Comparison of ENCODE assay signal across 8 cellular contexts in genomic region chr7:65770473-65771163, GRCh38.
DNase-seq lines count a peak whose midpoint lies in the region; ATAC-seq and TF ChIP-seq lines count a peak whose summit lies in the region.
"Not testable (repeated sequence)": the region's sequence is repeated elsewhere in the genome, so short reads cannot be mapped to it uniquely, and the experiment has no call there.

No MANE protein-coding gene starts in this region.

- H3K27me3 ChIP-seq in CD8-positive, alpha-beta T cell (ENCODE audit: insufficient read depth, low read length): not testable (repeated sequence)

- peak overlapping the region; percentile 92 for H3K4me3 Mint-ChIP-seq in CD8-positive, alpha-beta T cell

- intact Hi-C loops in CD8-positive, alpha-beta T cell (cut with DNase I, micrococcal nuclease): loop anchor here (1.0 to 10.0 kb wide), 6 partner anchors 19 to 724 kb away; partner anchors contain the start of genes VKORC1L1 (in 2 of the 2) and GUSB (in 1 of the 2)
- intact Hi-C loops in lower leg skin (cut with DNase I; ENCODE audit: low total_unique reads): not testable (repeated sequence)

- ATAC-seq in CD8-positive, alpha-beta T cell: peak; percentile 96
- ATAC-seq in GM19438 (IDR thresholded peaks at IDR 0.05; ENCODE audit: low read depth, unreplicated experiment) (peak; percentile 99), HG03565 (IDR thresholded peaks at IDR 0.05; ENCODE audit: unreplicated experiment) (peak; percentile 98)

- POLR2A ChIA-PET in CD8-positive, alpha-beta T cell (lab: Charles Lee): interaction anchor here (1.1 to 1.2 kb wide), 3 partner anchors 10 to 1074 kb away, joined by 3 read pairs; no protein-coding TSS in a partner anchor

- TF ChIP-seq POLR2A in lower leg skin (IDR thresholded peaks at IDR 0.05): peak in 1 of 2 donors; percentile 55

- peak; percentile 84 to 96 (median 94) for DNase-seq in CD8-positive, alpha-beta T cell
- DNase-seq in NCI-H774 (lab: John Stamatoyannopoulos, UW) (peak; percentile 86), dermis microvascular lymphatic vessel endothelial cell (ENCODE audit: low read depth in 2 of 2) (peak; percentile 68 to 90), lower leg skin (ENCODE audit: low spot score in 2 of 2) (peak; percentile 97 to 100)
- DNase-seq in activated CD4-positive, alpha-beta T cell treated with anti-CD3 and anti-CD28 coated beads, Interleukin-2, amount 50 U/mL, for 48 hours: peak; percentile 96
- peak; percentile 93 to 94 for DNase-seq in stimulated activated CD4-positive, alpha-beta T cell treated with anti-CD3 and anti-CD28 coated beads, Interleukin-4, amount 100 ng/mL, for 4 hours

- WGBS in lower leg skin, 2 donors: 2 to 3% methylated on average over 14 to 27 of the region's 43 CpGs

- H3K9me3 ChIP-seq in CD8-positive, alpha-beta T cell (ENCODE audit: low read length): not testable (repeated sequence)

- H3K27me3 Mint-ChIP-seq in CD8-positive, alpha-beta T cell (ENCODE audit: low read depth): not testable (repeated sequence)

- H3K36me3 ChIP-seq in CD8-positive, alpha-beta T cell (ENCODE audit: insufficient read depth, low read length): not testable (repeated sequence)

- H3K4me1 ChIP-seq in CD8-positive, alpha-beta T cell (ENCODE audit: insufficient read depth, low read length): not testable (repeated sequence)

- not testable (repeated sequence) for TF ChIP-seq CTCF in CD8-positive, alpha-beta T cell (IDR thresholded peaks at IDR 0.05); lower leg skin (IDR thresholded peaks at IDR 0.05)

- H3K4me1 Mint-ChIP-seq in CD8-positive, alpha-beta T cell (ENCODE audit: low read depth): peaks cover 20% of the 10 kb centered on the region

- H3K36me3 Mint-ChIP-seq in CD8-positive, alpha-beta T cell: not testable (repeated sequence)

- not testable (repeated sequence) for H3K9me3 Mint-ChIP-seq in CD8-positive, alpha-beta T cell

- H3K4me3 ChIP-seq in CD8-positive, alpha-beta T cell (ENCODE audit: low read depth, low read length): peak overlapping the region; percentile 93
- H3K4me3 ChIP-seq in lower leg skin (ENCODE audit: low read depth, poor library complexity, severe bottlenecking): peak overlapping the region; percentile 82

- peak overlapping the region; percentile 94 for H3K27ac ChIP-seq in CD8-positive, alpha-beta T cell (ENCODE audit: low read depth, low read length)

- peak overlapping the region; percentile 96 for H3K27ac Mint-ChIP-seq in CD8-positive, alpha-beta T cell

- CTCF ChIA-PET in CD8-positive, alpha-beta T cell (lab: Charles Lee): not testable (repeated sequence)

Comparison
In these comparisons a context has a peak if more than half of its experiments do, and no peak if none do; other contexts are left out.
1. Peak in every context shown above with its lines: DNase-seq, ATAC-seq, H3K4me3 ChIP-seq and H3K27ac ChIP-seq.